24 cellular contexts compared by ENCODE assay signal in genomic region chr1:166951050-166951449, GRCh38. TPM values are rescaled to one million over a fixed set of nuclear protein-coding genes. Genes with fewer than 3 reads are reported as not detected.
"Had no signal": no experiment of that assay in that cellular context is flagged by ENCODE, and none has a peak within 500 bp of the region (broad histone marks: within the 10 kb centered on the region; RNA-seq: fewer than 3 reads in every experiment).

No MANE protein-coding gene starts in this region.

- H3K36me3 ChIP-seq: gastrocnemius medialis, spleen, thoracic aorta had no signal

- H3K4me3 ChIP-seq: gastrocnemius medialis, hepatocyte, spleen, thoracic aorta had no signal

- H3K9me3 ChIP-seq: gastrocnemius medialis, spleen, thoracic aorta had no signal

- H3K4me3 Mint-ChIP-seq: activated naive CD8-positive, alpha-beta T cell; naive thymus-derived CD4-positive, alpha-beta T cell had no signal

- DNase-seq: activated CD4-positive, alpha-beta T cell treated with anti-CD3 and anti-CD28 coated beads for 48 hours; activated CD4-positive, alpha-beta T cell treated with anti-CD3 and anti-CD28 coated beads, Interleukin-2, amount 50 U/mL, for 48 hours; activated CD8-positive, alpha-beta memory T cell treated with anti-CD3 and anti-CD28 coated beads for 24 hours; activated effector memory CD4-positive, alpha-beta T cell treated with Interleukin-2 at 50 U/mL for 16 hours; activated naive CD4-positive, alpha-beta T cell treated with Interleukin-2 at 50 U/mL for 16 hours; dermis blood vessel endothelial cell; effector CD8-positive, alpha-beta T cell; gastrocnemius medialis; kidney; left colon; mammary epithelial cell; naive thymus-derived CD4-positive, alpha-beta T cell; right cardiac atrium; spleen; stimulated activated CD4-positive, alpha-beta T cell treated with anti-CD3 and anti-CD28 coated beads, Interleukin-2, amount 100 ng/mL, for 48 hours; stimulated activated naive CD8-positive, alpha-beta T cell treated with anti-CD3 and anti-CD28 coated beads, Interleukin-15, Interleukin-2, amounts not matched to agents 100 U/mL and 50 U/mL, for 24 hours; trophoblast cell had no signal

- ATAC-seq: gastrocnemius medialis; left colon; naive thymus-derived CD4-positive, alpha-beta T cell; stimulated activated naive CD8-positive, alpha-beta T cell treated with anti-CD3 and anti-CD28 coated beads, Interleukin-15, Interleukin-2, amounts not matched to agents 100 U/mL and 50 U/mL, for 24 hours had no signal

- H3K27ac Mint-ChIP-seq: activated naive CD8-positive, alpha-beta T cell; naive thymus-derived CD4-positive, alpha-beta T cell had no signal

- H3K36me3 Mint-ChIP-seq: activated naive CD8-positive, alpha-beta T cell had no signal

- H3K27ac ChIP-seq: gastrocnemius medialis, hepatocyte, spleen, thoracic aorta had no signal

RNA-seq across cellular contexts. Expression of gene ILDR2, which starts 24.3 kb away (rescaled TPM):
- total RNA-seq: mammary epithelial cell, pulmonary artery endothelial cell had no signal
- polyA plus RNA-seq: naive thymus-derived CD4-positive, alpha-beta T cell had no signal

RNA-seq across cellular contexts. Expression of gene MAEL, which starts 38.0 kb away (rescaled TPM):
- total RNA-seq: dermis blood vessel endothelial cell; epithelial cell of proximal tubule; gastrocnemius medialis; hepatocyte; left colon; mammary epithelial cell; naive thymus-derived CD4-positive, alpha-beta T cell; pulmonary artery endothelial cell; spleen; T-helper 1 cell treated with Interleukin-12 subunit alpha and Interleukin-12 subunit beta and Interleukin-4 antibody, amounts not matched to agents 30 ng/mL and 1 ng/mL, for 36 hours; thoracic aorta had no signal
- polyA plus RNA-seq: mammary epithelial cell; naive thymus-derived CD4-positive, alpha-beta T cell; neural cell had no signal
